Comparison of ENCODE assay signal across 19 cellular contexts in the genomic region with DNA sequence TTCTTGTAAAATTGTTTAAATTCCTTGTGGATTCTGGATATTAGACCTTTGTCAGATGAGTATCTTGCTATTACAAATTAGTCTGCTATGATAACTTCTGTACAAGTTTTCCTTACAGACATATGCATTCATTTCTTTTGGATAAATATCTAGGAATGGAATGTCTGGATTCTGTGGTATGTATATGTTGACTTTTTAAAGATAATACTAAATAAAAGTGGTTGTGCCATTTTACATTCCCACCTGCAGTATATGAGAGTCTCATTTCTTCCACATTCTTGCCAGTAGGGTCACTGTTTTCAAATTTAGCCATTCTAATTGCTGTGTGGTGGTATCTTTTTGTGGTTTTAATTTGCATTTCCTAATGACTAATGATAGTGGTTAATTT. TPM values are rescaled to one million over a fixed set of nuclear protein-coding genes. Genes with fewer than 3 reads are reported as not detected.
DNase-seq lines count a peak whose midpoint lies in the region; ATAC-seq and TF ChIP-seq lines count a peak whose summit lies in the region.
"Had no signal": no experiment of that assay in that cellular context is flagged by ENCODE, and none has a peak within 500 bp of the region (broad histone marks: within the 10 kb centered on the region; RNA-seq: fewer than 3 reads in every experiment).

No MANE protein-coding gene starts in this region.

- no peak overlapping the region for H3K4me3 ChIP-seq in endodermal cell (ENCODE audit: low read length)
- no peak overlapping the region for H3K4me3 ChIP-seq in osteoblast (ENCODE audit: insufficient read depth, low read length)
- H3K4me3 ChIP-seq in suprapubic skin = no peak overlapping the region
- no peak overlapping the region for H3K4me3 ChIP-seq in lower lobe of right lung
- H3K4me3 ChIP-seq: ascending aorta had no signal

- intact Hi-C loops in lower lobe of right lung (cut with DNase I) = no loop called here

- no peak overlapping the region for H3K27ac Mint-ChIP-seq in endodermal cell
- H3K27ac Mint-ChIP-seq: CD4-positive, CD25-positive, alpha-beta regulatory T cell; naive thymus-derived CD4-positive, alpha-beta T cell had no signal

- H3K4me1 ChIP-seq in endodermal cell (ENCODE audit: control insufficient read depth, insufficient read depth, low read length) = no peaks in the 10 kb centered on the region
- peaks cover 7% of the 10 kb centered on the region for H3K4me1 ChIP-seq in osteoblast (ENCODE audit: insufficient read depth, low read length)
- H3K4me1 ChIP-seq in suprapubic skin = no peaks in the 10 kb centered on the region
- H3K4me1 ChIP-seq in lower lobe of right lung = no peaks in the 10 kb centered on the region
- H3K4me1 ChIP-seq: ascending aorta had no signal

- H3K36me3 Mint-ChIP-seq in endodermal cell (ENCODE audit: low read depth) = no peaks in the 10 kb centered on the region
- H3K36me3 Mint-ChIP-seq: CD4-positive, CD25-positive, alpha-beta regulatory T cell had no signal

- no peak overlapping the region for H2AFZ ChIP-seq in osteoblast (ENCODE audit: low read length)

- H3K27me3 ChIP-seq in endodermal cell (ENCODE audit: control insufficient read depth, insufficient read depth, low read length, poor library complexity, severe bottlenecking) (no peaks in the 10 kb centered on the region), osteoblast (ENCODE audit: insufficient read depth, low read length) (no peaks in the 10 kb centered on the region), suprapubic skin (no peaks in the 10 kb centered on the region), lower lobe of right lung (ENCODE audit: low read depth) (no peaks in the 10 kb centered on the region)
- H3K27me3 ChIP-seq: ascending aorta had no signal

- no peak overlapping the region for H3K4me2 ChIP-seq in osteoblast (ENCODE audit: insufficient read depth, low read length)

- no peaks in the 10 kb centered on the region for H3K9me3 Mint-ChIP-seq in endodermal cell

- H3K27ac ChIP-seq in endodermal cell (ENCODE audit: low read depth, low read length) = no peak overlapping the region
- H3K27ac ChIP-seq in osteoblast (ENCODE audit: low read depth, low read length) = no peak overlapping the region
- H3K27ac ChIP-seq in suprapubic skin = no peak overlapping the region
- no peak overlapping the region for H3K27ac ChIP-seq in lower lobe of right lung
- H3K27ac ChIP-seq: ascending aorta had no signal

- H3K9ac ChIP-seq in endodermal cell (ENCODE audit: extremely low read depth, low read length, poor library complexity, severe bottlenecking) = no peak overlapping the region

- H3K79me2 ChIP-seq in osteoblast (ENCODE audit: insufficient read depth, low read length) = no peaks in the 10 kb centered on the region

- no peak for ATAC-seq in lower lobe of right lung
- ATAC-seq: left colon; naive thymus-derived CD4-positive, alpha-beta T cell; right cardiac atrium; stimulated activated naive CD8-positive, alpha-beta T cell treated with anti-CD3 and anti-CD28 coated beads, Interleukin-15, Interleukin-2, amounts not matched to agents 100 U/mL and 50 U/mL, for 24 hours had no signal

- no peaks in the 10 kb centered on the region for H4K20me1 ChIP-seq in osteoblast (ENCODE audit: insufficient read depth, low read length)

- H3K9me3 ChIP-seq in endodermal cell (ENCODE audit: control insufficient read depth, low read length) (no peaks in the 10 kb centered on the region), osteoblast (ENCODE audit: low read depth, low read length) (no peaks in the 10 kb centered on the region), suprapubic skin (no peaks in the 10 kb centered on the region), lower lobe of right lung (no peaks in the 10 kb centered on the region)
- H3K9me3 ChIP-seq: ascending aorta had no signal

- no peak for TF ChIP-seq EP300 in suprapubic skin (IDR thresholded peaks at IDR 0.05)

- TF ChIP-seq POLR2A in suprapubic skin (IDR thresholded peaks at IDR 0.05) = no peak

- peaks cover 25% of the 10 kb centered on the region for H3K4me1 Mint-ChIP-seq in endodermal cell

- H3K36me3 ChIP-seq in endodermal cell (ENCODE audit: control insufficient read depth, insufficient read depth, low read length) = no peaks in the 10 kb centered on the region
- no peaks in the 10 kb centered on the region for H3K36me3 ChIP-seq in osteoblast (ENCODE audit: insufficient read depth, low read length)
- no peaks in the 10 kb centered on the region for H3K36me3 ChIP-seq in suprapubic skin
- no peaks in the 10 kb centered on the region for H3K36me3 ChIP-seq in lower lobe of right lung
- H3K36me3 ChIP-seq: ascending aorta had no signal

- no peaks in the 10 kb centered on the region for H3K27me3 Mint-ChIP-seq in endodermal cell (ENCODE audit: insufficient read depth)

- TF ChIP-seq CTCF in endodermal cell (conservative IDR thresholded peaks at IDR 0.05) (peak; percentile 65), osteoblast (IDR thresholded peaks at IDR 0.05; ENCODE audit: extremely low read depth, low read depth, low read length) (peak; percentile 28), suprapubic skin (IDR thresholded peaks at IDR 0.05) (no peak), lower lobe of right lung (IDR thresholded peaks at IDR 0.05) (no peak)

- DNase-seq in GM03348 (ENCODE audit: low spot score) = peak; percentile 16
- peak; percentile 75 for DNase-seq in NCI-H526 treated with DMSO at 0.1 percent for 48 hours (lab: John Stamatoyannopoulos, UW)
- no peak for DNase-seq in endodermal cell
- no peak for DNase-seq in osteoblast (ENCODE audit: insufficient read length, low spot score, missing footprints)
- no peak for DNase-seq in COR-L47 (lab: John Stamatoyannopoulos, UW)
- DNase-seq in DMS114 treated with DMSO at 0.1 percent for 48 hours (lab: John Stamatoyannopoulos, UW; ENCODE audit: unreplicated experiment) = no peak
- no peak for DNase-seq in suprapubic skin (ENCODE audit: low spot score in 2 of 2)
- no peak for DNase-seq in lower lobe of right lung
- DNase-seq: CD4-positive, CD25-positive, alpha-beta regulatory T cell; effector CD4-positive, alpha-beta T cell; head of caudate nucleus; left colon; naive thymus-derived CD4-positive, alpha-beta T cell; NCI-H1694 treated with DMSO at 0.1 percent for 48 hours; right cardiac atrium; SHP77 treated with DMSO at 0.1 percent for 48 hours; stimulated activated CD4-positive, alpha-beta T cell treated with anti-CD3 and anti-CD28 coated beads, Interleukin-4, amount 100 ng/mL, for 24 hours; stimulated activated naive CD8-positive, alpha-beta T cell treated with anti-CD3 and anti-CD28 coated beads, Interleukin-15, Interleukin-2, amounts not matched to agents 100 U/mL and 50 U/mL, for 24 hours had no signal

- no peak overlapping the region for H3K4me3 Mint-ChIP-seq in endodermal cell
- H3K4me3 Mint-ChIP-seq: CD4-positive, CD25-positive, alpha-beta regulatory T cell; naive thymus-derived CD4-positive, alpha-beta T cell had no signal

RNA-seq across cellular contexts. Expression of gene SYDE2, which starts 53.9 kb away (rescaled TPM):
- total RNA-seq in endodermal cell = 10 to 100 TPM; 11.0 to 14.1 TPM
- 5.3 TPM for polyA plus RNA-seq in endodermal cell (2013, experiment 1 of 2)
- polyA plus RNA-seq in endodermal cell (2013, experiment 2 of 2) = 6.3 TPM
- 13.0 and 13.8 TPM in 2 replicates for total RNA-seq in osteoblast
- 10 to 100 TPM in 2 of 4 donors, 1 to 10 TPM in 2; 5.9 to 12.6 (median 10.1) TPM for total RNA-seq in suprapubic skin
- 21.3 TPM for total RNA-seq in lower lobe of right lung

Comparison
In these comparisons a context has a peak if more than half of its experiments do, and no peak if none do; other contexts are left out.
1. DNase-seq: peak in GM03348 (single experiment) and NCI-H526 treated with DMSO at 0.1 percent for 48 hours (single experiment); none in endodermal cell (single experiment), osteoblast (single experiment), COR-L47 (single experiment), DMS114 treated with DMSO at 0.1 percent for 48 hours (single experiment), suprapubic skin (0 of 2) and lower lobe of right lung (single experiment).
2. CTCF ChIP-seq: peak in endodermal cell (single experiment) and osteoblast (single experiment); none in suprapubic skin (0 of 2) and lower lobe of right lung (single experiment).